7 cellular contexts compared by ENCODE assay signal in the genomic region with DNA sequence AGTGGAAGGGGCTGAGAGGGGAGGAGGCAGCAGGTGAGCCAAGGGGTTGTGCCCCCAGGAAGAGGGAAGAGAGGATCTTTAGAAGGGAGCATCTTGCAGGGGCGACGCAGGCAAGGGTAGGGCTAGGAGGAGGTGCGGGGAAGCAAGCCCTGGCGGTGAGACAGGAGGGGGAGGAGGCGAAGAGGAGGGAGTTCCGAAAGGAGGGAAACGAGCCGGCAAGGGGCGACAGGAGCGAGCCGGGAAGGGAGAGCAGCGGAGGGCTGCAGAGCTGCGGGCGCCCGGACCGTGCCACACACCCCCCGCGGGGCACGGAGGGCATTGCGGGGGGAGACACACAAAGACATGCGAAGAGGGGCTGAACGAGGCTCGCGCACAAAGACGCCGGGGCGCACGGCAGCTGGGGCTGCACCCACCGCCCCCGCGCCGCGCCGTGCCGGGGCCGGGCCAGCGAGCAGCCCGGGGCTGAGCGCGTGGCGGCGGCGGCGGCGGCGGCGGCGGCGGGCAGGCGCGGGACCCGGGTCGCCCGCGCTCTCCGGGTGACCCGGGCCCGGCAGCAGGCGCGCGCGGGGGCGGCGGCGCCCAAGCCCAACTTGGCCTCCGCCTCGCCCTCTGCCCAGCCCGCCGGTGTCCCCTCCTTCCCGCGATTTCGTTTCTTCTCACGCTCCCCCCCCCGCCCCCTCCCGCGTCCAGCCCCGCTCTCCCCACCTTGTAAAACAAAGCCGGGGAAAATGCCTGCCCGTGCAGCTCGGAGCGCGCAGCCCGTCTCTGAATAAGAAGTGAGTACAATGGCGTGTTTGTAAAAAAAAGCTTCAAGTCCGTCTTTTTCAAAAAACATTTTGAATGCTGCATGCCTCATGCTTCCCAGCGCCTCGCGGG. TPM values are rescaled to one million over a fixed set of nuclear protein-coding genes. Genes with fewer than 3 reads are reported as not detected.
DNase-seq lines count a peak whose midpoint lies in the region; ATAC-seq, FAIRE-seq and TF ChIP-seq lines count a peak whose summit lies in the region.

A gene with protein sequence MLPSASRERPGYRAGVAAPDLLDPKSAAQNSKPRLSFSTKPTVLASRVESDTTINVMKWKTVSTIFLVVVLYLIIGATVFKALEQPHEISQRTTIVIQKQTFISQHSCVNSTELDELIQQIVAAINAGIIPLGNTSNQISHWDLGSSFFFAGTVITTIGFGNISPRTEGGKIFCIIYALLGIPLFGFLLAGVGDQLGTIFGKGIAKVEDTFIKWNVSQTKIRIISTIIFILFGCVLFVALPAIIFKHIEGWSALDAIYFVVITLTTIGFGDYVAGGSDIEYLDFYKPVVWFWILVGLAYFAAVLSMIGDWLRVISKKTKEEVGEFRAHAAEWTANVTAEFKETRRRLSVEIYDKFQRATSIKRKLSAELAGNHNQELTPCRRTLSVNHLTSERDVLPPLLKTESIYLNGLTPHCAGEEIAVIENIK (plus strand): TSS at position 206 of the 876 bp plus-strand sequence. CDS start 649 bp downstream, at position 855.

- H4K20me1 ChIP-seq in GM23338 (replicated peaks; ENCODE audit: insufficient read depth): 0 out of 2 replicates have a peak, but pooled peaks cover 4% of the 10 kb centered on the region
- H4K20me1 ChIP-seq in PC-9 (ENCODE audit: insufficient read depth): no peaks in the 10 kb centered on the region

- no peaks in the 10 kb centered on the region for H3K36me3 Mint-ChIP-seq in GM23338 (ENCODE audit: low read depth)

- peaks cover 3% of the 10 kb centered on the region; the same call in 1 of the 2 replicates for H3K4me1 ChIP-seq in GM23338 (ENCODE audit: insufficient read depth)
- H3K4me1 ChIP-seq in PC-9 (replicated peaks; ENCODE audit: insufficient read depth): no peaks in the 10 kb centered on the region

- peaks cover 56% of the 10 kb centered on the region for H3K27me3 Mint-ChIP-seq in GM23338 (ENCODE audit: insufficient read depth, low read depth, poor library complexity)

- POLR2A ChIA-PET in PC-9 (lab: Charles Lee; ENCODE audit: unreplicated experiment): interaction anchor here (0.6 kb wide), 1 partner anchor 75 kb away, joined by 9 read pairs; no protein-coding TSS in a partner anchor

- no peaks in the 10 kb centered on the region for H3K9me3 Mint-ChIP-seq in GM23338

- no peaks in the 10 kb centered on the region for H3K9me3 ChIP-seq in PC-9 (ENCODE audit: insufficient read depth, low read depth)

- DNase-seq in GM23338 (ENCODE audit: low spot score) (peak; percentile 75), PC-9 (peak in 1 of 2 experiments; percentile 7), fibroblast of the conjunctiva (ENCODE audit: low read depth) (peak; percentile 3), retinal pigment epithelial cell (ENCODE audit: low read depth) (no peak), GM19239 (ENCODE audit: insufficient read length, low spot score) (no peak)
- no peak for DNase-seq in stimulated activated CD4-positive, alpha-beta T cell treated with anti-CD3 and anti-CD28 coated beads, Interleukin-12 subunit alpha, Interleukin-12 subunit beta, amount 100 ng/mL, for 4 hours

- ATAC-seq in GM23338 (peak; percentile 86), HG03432 (IDR thresholded peaks at IDR 0.05; ENCODE audit: unreplicated experiment) (no peak)

- H3K27ac ChIP-seq in GM23338 (ENCODE audit: low read depth) (no peak within 1 kb of the TSS), PC-9 (no peak within 1 kb of the TSS)

- CTCF ChIA-PET in PC-9 (lab: Charles Lee): interaction anchor here (0.6 kb wide), 1 partner anchor 509 kb away, joined by 3 read pairs; no protein-coding TSS in a partner anchor

- peak within 1 kb of the TSS; percentile 78 for H3K4me3 Mint-ChIP-seq in GM23338

- intact Hi-C loops in PC-9 (cut with micrococcal nuclease; ENCODE audit: unreplicated experiment): no loop called here

- H3K4me1 Mint-ChIP-seq in GM23338: peaks cover 9% of the 10 kb centered on the region; the same call in 2 of the 3 replicates

- H3K36me3 ChIP-seq in GM23338 (ENCODE audit: insufficient read depth) (no peaks in the 10 kb centered on the region), PC-9 (ENCODE audit: low read depth) (no peaks in the 10 kb centered on the region)

- H3F3A ChIP-seq in GM23338 (replicated peaks; ENCODE audit: low read depth) (no peaks in the 10 kb centered on the region), PC-9 (ENCODE audit: insufficient read depth, low read depth) (no peaks in the 10 kb centered on the region)

- peak within 1 kb of the TSS; percentile 94 for H3K4me2 ChIP-seq in GM23338
- H3K4me2 ChIP-seq in PC-9: peak within 1 kb of the TSS; percentile 85

- TF ChIP-seq CTCF in GM23338 (conservative IDR thresholded peaks at IDR 0.05; ENCODE audit: low read depth in 2 of 2) (no peak), PC-9 (conservative IDR thresholded peaks at IDR 0.05) (no peak), retinal pigment epithelial cell (conservative IDR thresholded peaks at IDR 0.05; ENCODE audit: low read depth, low read length) (no peak)

- H3K79me2 ChIP-seq in GM23338 (replicated peaks; ENCODE audit: insufficient read depth) (no peaks in the 10 kb centered on the region), PC-9 (ENCODE audit: low read depth) (no peaks in the 10 kb centered on the region)

- no peak for FAIRE-seq in GM19239 (lab: Jason Lieb, UNC)

- no peaks in the 10 kb centered on the region for H3K9me2 ChIP-seq in GM23338 (ENCODE audit: insufficient read depth)
- H3K9me2 ChIP-seq in PC-9 (ENCODE audit: insufficient read depth): no peaks in the 10 kb centered on the region; the same call in 1 of the 2 replicates

- peaks cover 81% of the 10 kb centered on the region for H3K27me3 ChIP-seq in GM23338 (ENCODE audit: insufficient read depth)
- peaks cover 5% of the 10 kb centered on the region; the same call in 1 of the 2 replicates for H3K27me3 ChIP-seq in PC-9 (ENCODE audit: insufficient read depth, low read depth)

- H2AFZ ChIP-seq in GM23338 (peak within 1 kb of the TSS; percentile 99), PC-9 (peak within 1 kb of the TSS; percentile 77; the same call in 1 of the 2 replicates)

- no peak within 1 kb of the TSS for H3K27ac Mint-ChIP-seq in GM23338

- no TSS peak for BruUV-seq in PC-9 (replicated peaks; lab: Mats Ljungman, UMichigan)

- peak within 1 kb of the TSS; percentile 78 for H3K4me3 ChIP-seq in GM23338
- H3K4me3 ChIP-seq in PC-9: peak within 1 kb of the TSS; percentile 60
- H3K4me3 ChIP-seq in retinal pigment epithelial cell (ENCODE audit: low read length): peak within 1 kb of the TSS; percentile 60

TF ChIP-seq in GM23338, 12 proteins besides CTCF, POLR2A, EP300 and RAD21:
- TF ChIP-seq POLR2AphosphoS5 (IDR thresholded peaks at IDR 0.05; ENCODE audit: low read depth): no peak

RNA-seq across cellular contexts. Expression of the gene that starts here (rescaled TPM):
- total RNA-seq in GM23338 (2014; rRNA removed; shearing (Covaris generic)): 0.07 and 0.23 TPM in 2 replicates
- polyA plus RNA-seq in GM23338 (2016; fragmentation: Nextera tagmentation; extraction: Ambion mirVana): 0.07 and 0.24 TPM in 2 replicates
- total RNA-seq in PC-9 (2021): 0.48 and 0.90 TPM in 2 replicates

Comparison
In these comparisons a context has a peak if more than half of its experiments do, and no peak if none do; other contexts are left out.
1. Peak in DNase-seq, ATAC-seq, H3K4me3 ChIP-seq and H3K4me2 ChIP-seq in GM23338; RNA of the gene not detected or under 1 TPM.